ENCODE assay signal across 9 cellular contexts in the genomic region with DNA sequence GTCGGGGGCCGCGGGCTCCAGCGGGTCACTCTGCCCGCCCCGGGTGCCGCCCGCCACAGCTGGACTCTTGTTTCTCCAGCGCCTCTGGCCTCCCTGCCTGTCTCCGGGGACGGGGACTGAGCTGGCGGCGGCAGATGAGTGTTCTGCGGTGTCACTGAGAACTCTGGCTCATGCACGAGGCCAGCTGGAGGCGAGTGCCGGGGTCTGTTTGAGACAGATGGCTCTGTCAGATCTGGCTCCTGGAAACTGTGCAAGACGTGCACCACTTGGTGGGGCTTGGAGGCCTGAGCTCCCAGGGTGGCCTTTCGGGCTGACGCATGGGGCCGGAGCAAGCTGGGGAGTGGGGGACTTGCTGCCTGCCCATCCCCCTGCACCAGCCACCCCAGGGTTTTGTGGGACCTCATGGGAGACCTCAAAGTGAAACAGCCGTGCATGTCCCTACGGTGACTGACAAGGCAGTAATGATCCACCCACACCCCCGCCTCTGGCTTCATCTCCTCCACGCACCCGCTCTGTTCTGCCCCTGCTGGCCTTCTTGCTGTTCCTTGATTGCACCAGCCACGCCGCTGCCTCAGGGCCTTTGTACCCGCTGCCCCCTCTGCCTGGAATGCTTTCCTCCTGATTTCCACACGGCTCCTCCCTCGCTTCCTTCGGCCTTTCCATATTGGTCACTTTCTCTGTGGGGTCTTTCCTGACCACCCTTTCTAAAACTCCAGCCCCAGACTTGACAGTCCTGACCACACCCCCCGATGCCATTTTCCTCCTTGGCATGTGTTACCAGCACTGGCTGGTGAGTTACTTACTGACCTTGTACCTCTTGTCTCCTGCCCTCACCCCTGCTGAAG.
DNase-seq lines count a peak whose midpoint lies in the region; ATAC-seq, FAIRE-seq and TF ChIP-seq lines count a peak whose summit lies in the region.
"Had no signal": no experiment of that assay in that cellular context is flagged by ENCODE, and none has a peak within 500 bp of the region (broad histone marks: within the 10 kb centered on the region; RNA-seq: fewer than 3 reads in every experiment).

No MANE protein-coding gene starts in this region.

- ATAC-seq in K562, result peak; percentile 71
- no peak for ATAC-seq in GM19023 (IDR thresholded peaks at IDR 0.05; ENCODE audit: unreplicated experiment)

- POLR2A ChIA-PET in K562 (lab: Yijun Ruan, JAX), result interaction anchor here (0.6 to 1.3 kb wide), 2 partner anchors 12 to 816 kb away, joined by 3 to 4 read pairs; no protein-coding TSS in a partner anchor

- intact Hi-C loops in K562 (cut with micrococcal nuclease) (no loop called here), kidney (cut with DNase I) (no loop called here)

- H3K36me3 ChIP-seq in K562 (ENCODE audit: control insufficient read depth, insufficient read depth, low read length) (no peaks in the 10 kb centered on the region; the same call in 2 of the 3 replicates), kidney (ENCODE audit: control insufficient read depth in 1 of 2, insufficient read depth in 2 of 2, low read length in 2 of 2) (no peaks in the 10 kb centered on the region), MG63 (no peaks in the 10 kb centered on the region)

- no TSS peak for BruUV-seq in K562 (replicated peaks; lab: Mats Ljungman, UMichigan)

- no peaks in the 10 kb centered on the region for H3K9me1 ChIP-seq in K562 (ENCODE audit: control insufficient read depth, insufficient read depth, low read length)

- in situ Hi-C loops in K562 (cut with MboI), result no loop called here

- no peaks in the 10 kb centered on the region for H3K27me3 ChIP-seq in K562 (ENCODE audit: control insufficient read depth in 2 of 2, insufficient read depth in 2 of 2, low read length in 2 of 2)
- no peaks in the 10 kb centered on the region for H3K27me3 ChIP-seq in MG63

- no peak for TF ChIP-seq RAD21 in K562 (CRISPR knock-in tag; conservative IDR thresholded peaks at IDR 0.05 in 1 of 2, IDR thresholded peaks at IDR 0.05 in 1 of 2)

- peaks cover 13 to 55% of the 10 kb centered on the region in 2 experiments for H3K4me1 ChIP-seq in K562 (replicated peaks in 1 of 2; ENCODE audit: control insufficient read depth in 2 of 2, insufficient read depth in 2 of 2, low read length in 2 of 2)
- H3K4me1 ChIP-seq in kidney (ENCODE audit: control insufficient read depth in 1 of 2, insufficient read depth in 1 of 2, low read depth in 1 of 2, low read length in 2 of 2), result peaks cover 3 to 8% of the 10 kb centered on the region in 2 donors

- H3K4me2 ChIP-seq in K562 (ENCODE audit: insufficient read depth, low read length), result peak overlapping the region; percentile 45; the same call in 1 of the 2 replicates

- H3K79me2 ChIP-seq in K562 (ENCODE audit: control insufficient read depth, insufficient read depth, low read length), result no peaks in the 10 kb centered on the region; the same call in 2 of the 3 replicates

- no peak; the same call in 1 of the 2 replicates for TF ChIP-seq EP300 in K562 (IDR thresholded peaks at IDR 0.05; ENCODE audit: low read length)

- H3K9ac ChIP-seq in K562 (ENCODE audit: insufficient read depth in 1 of 2, low read depth in 2 of 2, low read length in 2 of 2), result peak overlapping the region in 1 of 2 experiments; percentile 69; a peak in 2 of 4 replicates
- no peak overlapping the region for H3K9ac ChIP-seq in kidney (ENCODE audit: low read length in 2 of 2)

- H2AFZ ChIP-seq in K562 (ENCODE audit: low read depth, low read length), result no peak overlapping the region

- 55% methylated on average over 33 of the region's 33 CpGs for WGBS in K562 (ENCODE audit: insufficient coverage, low coverage, missing lambda C conversion rate)

- H3K27ac ChIP-seq in K562 (ENCODE audit: extremely low read depth, low read depth, low read length) (no peak overlapping the region), kidney (ENCODE audit: low read depth in 2 of 2, low read length in 2 of 2) (no peak overlapping the region)

- no peak overlapping the region for H3K4me3 ChIP-seq in K562
- H3K4me3 ChIP-seq in kidney (ENCODE audit: low read length in 2 of 2), result no peak overlapping the region
- no peak overlapping the region for H3K4me3 ChIP-seq in MG63

- DNase-seq in HCEC 1CT, result peak; percentile 23
- DNase-seq in K562 (ENCODE audit: extremely low read depth in 1 of 4, low spot score in 3 of 4), result peak; percentile 76 to 86 (median 78)
- peak; percentile 93 for DNase-seq in kidney
- peak; percentile 73 for DNase-seq in superior temporal gyrus (ENCODE audit: extremely low spot score)
- DNase-seq in HTR-8/SVneo (ENCODE audit: insufficient read length, low spot score), result no peak
- DNase-seq in MG63, result no peak
- DNase-seq in dermis blood vessel endothelial cell, result no peak
- DNase-seq: activated naive CD4-positive, alpha-beta T cell treated with anti-CD3 and anti-CD28 coated beads for 36 hours had no signal

- H3K9me3 ChIP-seq in K562 (replicated peaks; ENCODE audit: control insufficient read depth, insufficient read depth, low read depth, low read length), result no peaks in the 10 kb centered on the region
- no peaks in the 10 kb centered on the region for H3K9me3 ChIP-seq in kidney (ENCODE audit: control insufficient read depth in 1 of 2, low read length in 2 of 2)
- no peaks in the 10 kb centered on the region for H3K9me3 ChIP-seq in MG63

- TF ChIP-seq POLR2A in K562 (conservative IDR thresholded peaks at IDR 0.05), result no peak

- peaks cover 32% of the 10 kb centered on the region for H4K20me1 ChIP-seq in K562 (replicated peaks; ENCODE audit: control insufficient read depth, insufficient read depth, low read length)

- peak; percentile 32 for FAIRE-seq in K562 (lab: Jason Lieb, UNC)
- no peak for FAIRE-seq in kidney (lab: Jason Lieb, UNC)
- no peak for FAIRE-seq in HTR-8/SVneo (lab: Jason Lieb, UNC)

- CTCF ChIA-PET in K562 (lab: Yijun Ruan, JAX; ENCODE audit: low intra/inter-chr PET ratio), result interaction anchor here (1.0 kb wide), 1 partner anchor 16 kb away, joined by 3 read pairs; no protein-coding TSS in a partner anchor

- TF ChIP-seq CTCF in K562 (IDR thresholded peaks at IDR 0.05 in 2 of 3, conservative IDR thresholded peaks at IDR 0.05 in 1 of 3; ENCODE audit: insufficient read depth in 2 of 3, low read depth in 1 of 3, low read length in 3 of 3) (peak; percentile 7 to 39 (median 9); a peak in 1 of 6 replicates), kidney (IDR thresholded peaks at IDR 0.05; ENCODE audit: borderline replicate concordance, extremely low read depth, insufficient read depth) (no peak)

TF ChIP-seq in K562, 482 proteins besides CTCF, POLR2A, EP300 and RAD21 (continues in another document):
- TF ChIP-seq SETDB1 (IDR thresholded peaks at IDR 0.05; ENCODE audit: low read length), result no peak
- no peak for TF ChIP-seq CHD4 (IDR thresholded peaks at IDR 0.05; ENCODE audit: insufficient read depth, insufficient replicate concordance, low read depth, low read length, poor library complexity, severe bottlenecking)
- TF ChIP-seq RUNX1 (IDR thresholded peaks at IDR 0.05; ENCODE audit: low read depth), result no peak
- TF ChIP-seq NR2F6 (CRISPR knock-in tag; IDR thresholded peaks at IDR 0.05), result no peak
- TF ChIP-seq JUNB (CRISPR knock-in tag; conservative IDR thresholded peaks at IDR 0.05), result no peak
- TF ChIP-seq, protein P1, sequence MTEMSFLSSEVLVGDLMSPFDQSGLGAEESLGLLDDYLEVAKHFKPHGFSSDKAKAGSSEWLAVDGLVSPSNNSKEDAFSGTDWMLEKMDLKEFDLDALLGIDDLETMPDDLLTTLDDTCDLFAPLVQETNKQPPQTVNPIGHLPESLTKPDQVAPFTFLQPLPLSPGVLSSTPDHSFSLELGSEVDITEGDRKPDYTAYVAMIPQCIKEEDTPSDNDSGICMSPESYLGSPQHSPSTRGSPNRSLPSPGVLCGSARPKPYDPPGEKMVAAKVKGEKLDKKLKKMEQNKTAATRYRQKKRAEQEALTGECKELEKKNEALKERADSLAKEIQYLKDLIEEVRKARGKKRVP (CRISPR knock-in tag; IDR thresholded peaks at IDR 0.05), result no peak
- TF ChIP-seq, protein P2, sequence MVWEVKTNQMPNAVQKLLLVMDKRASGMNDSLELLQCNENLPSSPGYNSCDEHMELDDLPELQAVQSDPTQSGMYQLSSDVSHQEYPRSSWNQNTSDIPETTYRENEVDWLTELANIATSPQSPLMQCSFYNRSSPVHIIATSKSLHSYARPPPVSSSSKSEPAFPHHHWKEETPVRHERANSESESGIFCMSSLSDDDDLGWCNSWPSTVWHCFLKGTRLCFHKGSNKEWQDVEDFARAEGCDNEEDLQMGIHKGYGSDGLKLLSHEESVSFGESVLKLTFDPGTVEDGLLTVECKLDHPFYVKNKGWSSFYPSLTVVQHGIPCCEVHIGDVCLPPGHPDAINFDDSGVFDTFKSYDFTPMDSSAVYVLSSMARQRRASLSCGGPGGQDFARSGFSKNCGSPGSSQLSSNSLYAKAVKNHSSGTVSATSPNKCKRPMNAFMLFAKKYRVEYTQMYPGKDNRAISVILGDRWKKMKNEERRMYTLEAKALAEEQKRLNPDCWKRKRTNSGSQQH (CRISPR knock-in tag; IDR thresholded peaks at IDR 0.05), result no peak

Comparison
In these comparisons a context has a peak if more than half of its experiments do, and no peak if none do; other contexts are left out.
1. DNase-seq: peak in HCEC 1CT (single experiment), K562 (4 of 4), kidney (single experiment) and superior temporal gyrus (single experiment); none in HTR-8/SVneo (single experiment), MG63 (single experiment) and dermis blood vessel endothelial cell (single experiment).